Comparison of ENCODE assay signal across 14 cellular contexts in the genomic region with DNA sequence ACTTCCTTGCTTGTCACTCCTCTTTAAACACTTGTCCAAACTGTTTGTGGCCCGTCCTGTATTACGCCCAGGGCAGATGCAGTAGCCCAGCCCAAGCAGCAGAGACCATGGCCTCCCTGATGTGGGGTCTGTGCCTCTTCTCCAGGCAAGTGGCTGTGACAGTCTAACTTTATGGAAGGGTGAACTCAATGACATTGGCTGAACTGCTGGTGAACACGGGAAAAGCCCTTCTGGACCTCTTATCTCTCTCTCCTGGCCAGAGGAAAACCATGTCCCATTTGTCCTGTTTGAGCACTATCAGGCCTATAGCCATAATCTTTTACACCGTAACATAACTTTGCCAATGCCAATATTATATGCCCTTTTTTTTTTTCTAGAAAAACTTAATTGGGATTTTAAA.
DNase-seq lines count a peak whose midpoint lies in the region; ATAC-seq and TF ChIP-seq lines count a peak whose summit lies in the region.
"Had no signal": no experiment of that assay in that cellular context is flagged by ENCODE, and none has a peak within 500 bp of the region (broad histone marks: within the 10 kb centered on the region; RNA-seq: fewer than 3 reads in every experiment).

No MANE protein-coding gene starts in this region.

- H3K36me3 ChIP-seq in RWPE2 (ENCODE audit: low read depth) (peaks cover 29% of the 10 kb centered on the region), spleen (peaks cover 0 to 8% (median 0%) of the 10 kb centered on the region in 6 donors)
- H3K36me3 ChIP-seq: adrenal gland had no signal

- WGBS in spleen, 5 donors, result 79 to 90% (median 81%) methylated on average over 4 of the region's 4 CpGs

- no peaks in the 10 kb centered on the region for H3K27me3 Mint-ChIP-seq in activated naive CD4-positive, alpha-beta T cell treated with anti-CD3 and anti-CD28 coated beads, Interleukin-2, amount 10 ng/mL, durations not matched to agents 7 days and 5 days
- H3K27me3 Mint-ChIP-seq: progenitor cell of endocrine pancreas had no signal

- TF ChIP-seq POLR2A in spleen (IDR thresholded peaks at IDR 0.05), result no peak

- peak overlapping the region; percentile 0 for H3K27ac Mint-ChIP-seq in activated naive CD4-positive, alpha-beta T cell treated with anti-CD3 and anti-CD28 coated beads, Interleukin-2, amount 10 ng/mL, durations not matched to agents 7 days and 5 days
- H3K27ac Mint-ChIP-seq: dendritic cell treated with granulocyte-macrophage colony-stimulating factor and Interleukin-4, amounts not matched to agents 40 ng/mL and 50 ng/mL, for 4 days; progenitor cell of endocrine pancreas had no signal

- H3K9me3 ChIP-seq in RWPE2 (ENCODE audit: severe bottlenecking) (no peaks in the 10 kb centered on the region), spleen (no peaks in the 10 kb centered on the region)
- H3K9me3 ChIP-seq: adrenal gland had no signal

- H3K9me3 Mint-ChIP-seq in activated naive CD4-positive, alpha-beta T cell treated with anti-CD3 and anti-CD28 coated beads, Interleukin-2, amount 10 ng/mL, durations not matched to agents 7 days and 5 days, result no peaks in the 10 kb centered on the region
- H3K9me3 Mint-ChIP-seq: dendritic cell treated with granulocyte-macrophage colony-stimulating factor and Interleukin-4, amounts not matched to agents 40 ng/mL and 50 ng/mL, for 4 days had no signal

- CTCF ChIA-PET in activated naive CD4-positive, alpha-beta T cell treated with anti-CD3 and anti-CD28 coated beads, Interleukin-2, amount 10 ng/mL, durations not matched to agents 7 days and 5 days (lab: Charles Lee), result interaction anchor here (1.4 to 1.6 kb wide), 2 partner anchors 9 to 10 kb away, joined by 3 to 4 read pairs; no protein-coding TSS in a partner anchor

- H3K36me3 Mint-ChIP-seq in activated naive CD4-positive, alpha-beta T cell treated with anti-CD3 and anti-CD28 coated beads, Interleukin-2, amount 10 ng/mL, durations not matched to agents 7 days and 5 days, result peaks cover 29% of the 10 kb centered on the region

- no peak overlapping the region for H3K4me3 Mint-ChIP-seq in activated naive CD4-positive, alpha-beta T cell treated with anti-CD3 and anti-CD28 coated beads, Interleukin-2, amount 10 ng/mL, durations not matched to agents 7 days and 5 days
- H3K4me3 Mint-ChIP-seq: dendritic cell treated with granulocyte-macrophage colony-stimulating factor and Interleukin-4, amounts not matched to agents 40 ng/mL and 50 ng/mL, for 4 days had no signal

- H3K4me1 ChIP-seq in RWPE2 (ENCODE audit: insufficient read depth, poor library complexity, severe bottlenecking) (peaks cover 59% of the 10 kb centered on the region), spleen (peaks cover 43 to 100% (median 74%) of the 10 kb centered on the region in 6 donors)

- H3K4me1 Mint-ChIP-seq in activated naive CD4-positive, alpha-beta T cell treated with anti-CD3 and anti-CD28 coated beads, Interleukin-2, amount 10 ng/mL, durations not matched to agents 7 days and 5 days, result peaks cover 86% of the 10 kb centered on the region

- H3K4me3 ChIP-seq in RWPE2 (ENCODE audit: severe bottlenecking), result no peak overlapping the region
- no peak overlapping the region for H3K4me3 ChIP-seq in spleen
- H3K4me3 ChIP-seq: adrenal gland had no signal

- ATAC-seq in RWPE2 (ENCODE audit: low read depth), result no peak
- no peak for ATAC-seq in GM21717 (IDR thresholded peaks at IDR 0.05; ENCODE audit: unreplicated experiment)

- TF ChIP-seq CTCF in RWPE2 (IDR thresholded peaks at IDR 0.05; ENCODE audit: poor library complexity, severe bottlenecking), result no peak
- no peak for TF ChIP-seq CTCF in spleen (IDR thresholded peaks at IDR 0.05 in 8 of 11, conservative IDR thresholded peaks at IDR 0.05 in 3 of 11)

- no peak for DNase-seq in activated naive CD4-positive, alpha-beta T cell treated with anti-CD3 and anti-CD28 coated beads, Interleukin-2, amount 10 ng/mL, durations not matched to agents 7 days and 5 days
- DNase-seq in activated naive CD4-positive, alpha-beta T cell (lab: John Stamatoyannopoulos, UW), result no peak
- DNase-seq in RWPE2 (ENCODE audit: low spot score) (no peak), islet precursor cell (peak; percentile 48), spleen (no peak), NCI-H748 treated with DMSO at 0.1 percent for 48 hours (lab: John Stamatoyannopoulos, UW) (no peak)
- no peak for DNase-seq in effector CD8-positive, alpha-beta T cell (lab: John Stamatoyannopoulos, UW)
- DNase-seq: adrenal gland, DND-41, Karpas-422, NCI-H187 treated with DMSO at 0.1 percent for 48 hours had no signal

- intact Hi-C loops in spleen (cut with DNase I; ENCODE audit: low total_unique reads), result no loop called here

- no peaks in the 10 kb centered on the region for H3K27me3 ChIP-seq in RWPE2 (ENCODE audit: insufficient read depth, poor library complexity, severe bottlenecking)
- H3K27me3 ChIP-seq in spleen (replicated peaks in 1 of 7), result no peaks in the 10 kb centered on the region
- H3K27me3 ChIP-seq: adrenal gland had no signal

- H3K27ac ChIP-seq in RWPE2 (ENCODE audit: poor library complexity, severe bottlenecking) (peak overlapping the region; percentile 51), spleen (peak overlapping the region in 5 of 8 donors; percentile 6 to 90 (median 81))
